ENCODE assay signal across 36 cellular contexts in genomic region chr6:130769812-130770211, GRCh38. TPM values are rescaled to one million over a fixed set of nuclear protein-coding genes. Genes with fewer than 3 reads are reported as not detected.
"Had no signal": no experiment of that assay in that cellular context is flagged by ENCODE, and none has a peak within 500 bp of the region (broad histone marks: within the 10 kb centered on the region; RNA-seq: fewer than 3 reads in every experiment).

No MANE protein-coding gene starts in this region.

- FAIRE-seq: endothelial cell of umbilical vein had no signal

- H3K36me3 Mint-ChIP-seq: immature natural killer cell; naive thymus-derived CD8-positive, alpha-beta T cell; stimulated activated memory B cell treated with anti-CD40 and anti-IgM and Interleukin-4, amounts not matched to agents 10 μg/mL and 1 μg/mL and 100 μg/mL, for 72 hours; type B pancreatic cell had no signal

- H3K4me1 ChIP-seq: esophagus muscularis mucosa, foreskin keratinocyte, heart right ventricle, lower lobe of right lung, psoas muscle, sigmoid colon, testis had no signal

- H3K9me3 ChIP-seq: esophagus muscularis mucosa, lower lobe of right lung, ovary, psoas muscle, sigmoid colon, testis, tibial artery had no signal

- H3K27me3 ChIP-seq: esophagus muscularis mucosa, heart right ventricle, ovary, sigmoid colon, testis, tibial artery had no signal

- H3K27ac ChIP-seq: coronary artery, esophagus muscularis mucosa, foreskin keratinocyte, heart right ventricle, lower lobe of right lung, ovary, psoas muscle, sigmoid colon, testis, tibial artery had no signal

- H3K27me3 Mint-ChIP-seq: naive thymus-derived CD8-positive, alpha-beta T cell; stimulated activated memory B cell treated with anti-CD40 and anti-IgM and Interleukin-4, amounts not matched to agents 10 μg/mL and 1 μg/mL and 100 μg/mL, for 72 hours; type B pancreatic cell had no signal

- H3K36me3 ChIP-seq: esophagus muscularis mucosa, heart right ventricle, lower lobe of right lung, ovary, sigmoid colon, tibial artery had no signal

- H3K27ac Mint-ChIP-seq: immature natural killer cell; naive thymus-derived CD8-positive, alpha-beta T cell; nephron progenitor cell; stimulated activated memory B cell treated with anti-CD40 and anti-IgM and Interleukin-4, amounts not matched to agents 10 μg/mL and 1 μg/mL and 100 μg/mL, for 72 hours; type B pancreatic cell had no signal

- H3K4me3 Mint-ChIP-seq: immature natural killer cell; naive thymus-derived CD8-positive, alpha-beta T cell; nephron progenitor cell; stimulated activated memory B cell treated with anti-CD40 and anti-IgM and Interleukin-4, amounts not matched to agents 10 μg/mL and 1 μg/mL and 100 μg/mL, for 72 hours; type B pancreatic cell had no signal

- H3K4me1 Mint-ChIP-seq: naive thymus-derived CD8-positive, alpha-beta T cell; nephron progenitor cell; stimulated activated memory B cell treated with anti-CD40 and anti-IgM and Interleukin-4, amounts not matched to agents 10 μg/mL and 1 μg/mL and 100 μg/mL, for 72 hours had no signal

- H3K4me3 ChIP-seq: coronary artery, esophagus muscularis mucosa, heart right ventricle, lower lobe of right lung, ovary, psoas muscle, sigmoid colon, testis, tibial artery had no signal

- H3K9me3 Mint-ChIP-seq: immature natural killer cell; naive thymus-derived CD8-positive, alpha-beta T cell; nephron progenitor cell; stimulated activated memory B cell treated with anti-CD40 and anti-IgM and Interleukin-4, amounts not matched to agents 10 μg/mL and 1 μg/mL and 100 μg/mL, for 72 hours; type B pancreatic cell had no signal

- DNase-seq: dermis blood vessel endothelial cell; effector memory CD4-positive, alpha-beta T cell; foreskin keratinocyte; glutamatergic neuron; heart right ventricle; hypothalamus; immature natural killer cell; islet precursor cell; left ventricle myocardium superior; lower lobe of right lung; naive thymus-derived CD8-positive, alpha-beta T cell; nephron progenitor cell; occipital lobe; ovary; posterior cingulate gyrus; psoas muscle; right cardiac atrium; sigmoid colon; stimulated activated CD4-positive, alpha-beta T cell treated with anti-CD3 and anti-CD28 coated beads, Interleukin-2, amount 100 ng/mL, for 24 hours; stimulated activated CD4-positive, alpha-beta T cell treated with anti-CD3 and anti-CD28 coated beads, Interleukin-4, amount 100 ng/mL, for 4 hours; stimulated activated naive CD8-positive, alpha-beta T cell treated with anti-CD3 and anti-CD28 coated beads, Interleukin-15, Interleukin-2, amounts not matched to agents 100 U/mL and 50 U/mL, for 24 hours; substantia nigra; testis; tibial artery had no signal

RNA-seq across cellular contexts. Expression of gene SMLR1, which starts 57.4 kb away (rescaled TPM):
- total RNA-seq: chondrocyte; dermis blood vessel endothelial cell; endothelial cell of umbilical vein; epithelial cell of proximal tubule; esophagus muscularis mucosa; foreskin keratinocyte; heart right ventricle; left ventricle myocardium superior; lower lobe of right lung; mesenteric fat pad; myocyte; naive thymus-derived CD8-positive, alpha-beta T cell; occipital lobe; psoas muscle; renal cortical epithelial cell; right cardiac atrium; sigmoid colon; skeletal muscle tissue; urinary bladder had no signal
